ENCODE assay signal across 21 cellular contexts in the genomic region with DNA sequence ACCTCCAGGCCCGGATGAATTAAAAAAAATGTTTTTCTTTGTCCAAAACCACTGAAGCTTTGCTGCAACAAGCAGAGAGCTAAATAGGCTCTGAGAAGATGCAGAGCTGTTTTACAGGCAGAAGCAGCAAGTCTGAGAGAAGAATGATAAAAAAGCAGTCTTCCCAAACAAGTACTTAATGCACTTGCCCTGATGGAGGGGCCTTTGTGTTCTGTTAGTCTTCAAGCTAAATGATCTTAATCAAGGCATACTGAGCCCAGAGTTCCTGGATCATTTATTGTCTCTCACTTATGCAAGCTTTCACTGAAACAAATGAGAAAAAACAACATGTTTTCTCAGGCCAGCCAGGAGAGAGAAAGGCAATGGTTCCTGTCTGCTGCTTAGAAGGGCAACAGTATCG.
DNase-seq lines count a peak whose midpoint lies in the region; ATAC-seq and TF ChIP-seq lines count a peak whose summit lies in the region.
"Had no signal": no experiment of that assay in that cellular context is flagged by ENCODE, and none has a peak within 500 bp of the region (broad histone marks: within the 10 kb centered on the region; RNA-seq: fewer than 3 reads in every experiment).

No MANE protein-coding gene starts in this region.

- H3K4me1 Mint-ChIP-seq in MCF 10A (ENCODE audit: insufficient read depth, unreplicated experiment) = peaks cover 6% of the 10 kb centered on the region
- H3K4me1 Mint-ChIP-seq: CD4-positive, CD25-positive, alpha-beta regulatory T cell had no signal

- dilution Hi-C loops in mammary epithelial cell (cut with HindIII; ENCODE audit: low sequenced_read_pairs) = no loop called here

- H3K27ac Mint-ChIP-seq in MCF 10A (ENCODE audit: low read depth, unreplicated experiment) = peak overlapping the region; percentile 41
- H3K27ac Mint-ChIP-seq: CD4-positive, CD25-positive, alpha-beta regulatory T cell; CD8-positive, alpha-beta T cell; HFFc6 had no signal

- in situ Hi-C loops in mammary epithelial cell (cut with MboI; ENCODE audit: low sequenced_read_pairs in 2 of 2) = no loop called here

- H3K9me3 ChIP-seq in mammary epithelial cell (replicated peaks; ENCODE audit: insufficient read depth, low read length) = no peaks in the 10 kb centered on the region
- H3K9me3 ChIP-seq in SK-N-MC (ENCODE audit: low read depth, low read length) = no peaks in the 10 kb centered on the region
- H3K9me3 ChIP-seq in thyroid gland = no peaks in the 10 kb centered on the region
- no peaks in the 10 kb centered on the region for H3K9me3 ChIP-seq in upper lobe of left lung
- H3K9me3 ChIP-seq: A549, Caco-2, HAP-1 had no signal

- BruUV-seq in MCF 10A (replicated peaks; lab: Mats Ljungman, UMichigan) = no TSS peak
- BruUV-seq in mammary epithelial cell (replicated peaks; lab: Mats Ljungman, UMichigan) = no TSS peak

- no peak overlapping the region for H3K4me3 Mint-ChIP-seq in MCF 10A (ENCODE audit: unreplicated experiment)
- H3K4me3 Mint-ChIP-seq: CD4-positive, CD25-positive, alpha-beta regulatory T cell; CD8-positive, alpha-beta T cell; HFFc6 had no signal

- H3K9ac ChIP-seq in mammary epithelial cell (ENCODE audit: insufficient read depth, low read length) (no peak overlapping the region), SK-N-MC (ENCODE audit: insufficient read length) (no peak overlapping the region)

- intact Hi-C loops in MCF 10A (cut with micrococcal nuclease) (no loop called here), mammary epithelial cell (cut with micrococcal nuclease) (no loop called here), thyroid gland (cut with DNase I) (no loop called here)

- TF ChIP-seq CTCF in MCF 10A (IDR thresholded peaks at IDR 0.05; ENCODE audit: unreplicated experiment) (no peak), mammary epithelial cell (conservative IDR thresholded peaks at IDR 0.05 in 1 of 2, IDR thresholded peaks at IDR 0.05 in 1 of 2; ENCODE audit: extremely low read depth in 1 of 2, insufficient read depth in 1 of 2, low read depth in 1 of 2, low read length in 2 of 2) (no peak), thyroid gland (IDR thresholded peaks at IDR 0.05) (no peak), upper lobe of left lung (IDR thresholded peaks at IDR 0.05) (no peak)

- POLR2A ChIA-PET in MCF 10A (lab: Yijun Ruan, JAX) = no interaction called here

- no peak for TF ChIP-seq EP300 in upper lobe of left lung (IDR thresholded peaks at IDR 0.05)

- no peaks in the 10 kb centered on the region for H4K20me1 ChIP-seq in mammary epithelial cell (ENCODE audit: insufficient read depth, low read length)

- H3K36me3 Mint-ChIP-seq in MCF 10A (ENCODE audit: insufficient read depth, unreplicated experiment) = no peaks in the 10 kb centered on the region
- H3K36me3 Mint-ChIP-seq: CD4-positive, CD25-positive, alpha-beta regulatory T cell; CD8-positive, alpha-beta T cell had no signal

- H3K36me3 ChIP-seq in mammary epithelial cell (ENCODE audit: insufficient read depth, low read length) (no peaks in the 10 kb centered on the region), SK-N-MC (ENCODE audit: insufficient read depth, low read length) (peaks cover 7% of the 10 kb centered on the region; the same call in 1 of the 2 replicates), thyroid gland (no peaks in the 10 kb centered on the region), upper lobe of left lung (no peaks in the 10 kb centered on the region)
- H3K36me3 ChIP-seq: HAP-1 had no signal

- H3K27me3 ChIP-seq in mammary epithelial cell (ENCODE audit: insufficient read depth, low read length) = no peaks in the 10 kb centered on the region
- H3K27me3 ChIP-seq in thyroid gland = no peaks in the 10 kb centered on the region
- H3K27me3 ChIP-seq in upper lobe of left lung = no peaks in the 10 kb centered on the region

- TF ChIP-seq POLR2A in thyroid gland (IDR thresholded peaks at IDR 0.05) (peak in 1 of 2 donors; percentile 5), upper lobe of left lung (IDR thresholded peaks at IDR 0.05) (no peak)

- DNase-seq in MCF 10A (ENCODE audit: unreplicated experiment) (no peak), mammary epithelial cell (no peak), SK-N-MC (ENCODE audit: low read depth, low spot score) (no peak), islet precursor cell (peak; percentile 10), thyroid gland (peak in 1 of 2 donors; percentile 34), NCI-H1092 treated with DMSO at 0.1 percent for 48 hours (lab: John Stamatoyannopoulos, UW) (no peak), NCI-H524 (lab: John Stamatoyannopoulos, UW) (no peak), upper lobe of left lung (no peak)
- DNase-seq: 8988T; ACHN; AML-193; C1 segment of cervical spinal cord; Caco-2; CD4-positive, CD25-positive, alpha-beta regulatory T cell; CD8-positive, alpha-beta T cell; DMS153; DND-41; GOT3; HFFc6 had no signal

- H3K27me3 Mint-ChIP-seq in MCF 10A (ENCODE audit: insufficient read depth, unreplicated experiment) = no peaks in the 10 kb centered on the region

- no peak overlapping the region for H2AFZ ChIP-seq in mammary epithelial cell (ENCODE audit: low read depth, low read length)

- no peak overlapping the region for H3K4me3 ChIP-seq in mammary epithelial cell (replicated peaks in 1 of 3; ENCODE audit: insufficient read depth in 1 of 3, low read depth in 2 of 3, low read length in 3 of 3)
- no peak overlapping the region for H3K4me3 ChIP-seq in SK-N-MC
- H3K4me3 ChIP-seq in thyroid gland (replicated peaks in 1 of 3) = no peak overlapping the region
- no peak overlapping the region for H3K4me3 ChIP-seq in upper lobe of left lung
- H3K4me3 ChIP-seq: A549, HAP-1 had no signal

- H3K9me3 Mint-ChIP-seq in MCF 10A (ENCODE audit: unreplicated experiment) = no peaks in the 10 kb centered on the region
- H3K9me3 Mint-ChIP-seq: CD4-positive, CD25-positive, alpha-beta regulatory T cell had no signal

- peaks cover 6% of the 10 kb centered on the region for H3K4me1 ChIP-seq in mammary epithelial cell (ENCODE audit: insufficient read depth, low read length)
- peaks cover 17 to 45% of the 10 kb centered on the region in 2 donors for H3K4me1 ChIP-seq in thyroid gland
- no peaks in the 10 kb centered on the region for H3K4me1 ChIP-seq in upper lobe of left lung
- H3K4me1 ChIP-seq: A549, Caco-2, HAP-1 had no signal

- H3K79me2 ChIP-seq in mammary epithelial cell (ENCODE audit: insufficient read depth, low read length) = no peaks in the 10 kb centered on the region

- CTCF ChIA-PET in MCF 10A (lab: Yijun Ruan, JAX) = interaction anchor here (0.7 to 0.8 kb wide), 3 partner anchors 16 to 286 kb away, joined by 3 to 5 read pairs (median 3); no protein-coding TSS in a partner anchor
- CTCF ChIA-PET in mammary epithelial cell (lab: Charles Lee; ENCODE audit: low non-redundant PET) = no interaction called here

- 57% methylated on average over 2 of the region's 2 CpGs for WGBS in mammary epithelial cell (ENCODE audit: low coverage, missing lambda C conversion rate)
- 6 to 13% methylated on average over 2 of the region's 2 CpGs for WGBS in thyroid gland, 2 donors
- whole genome bisulfite sequencing in upper lobe of left lung, 2 donors = 31 to 33% methylated on average over 2 of the region's 2 CpGs

- no peak for ATAC-seq in upper lobe of left lung (ENCODE audit: low FRiP score in 2 of 2)
- ATAC-seq: A549; CD8-positive, alpha-beta T cell had no signal

- no peak overlapping the region for H3K4me2 ChIP-seq in mammary epithelial cell (ENCODE audit: insufficient read depth, low read depth, low read length)
- H3K4me2 ChIP-seq: A549 had no signal

- H3K27ac ChIP-seq in mammary epithelial cell (ENCODE audit: insufficient read depth, low read depth, low read length) = no peak overlapping the region
- H3K27ac ChIP-seq in SK-N-MC = peak overlapping the region; percentile 84
- peak overlapping the region; percentile 49 to 74 (median 66) for H3K27ac ChIP-seq in thyroid gland
- no peak overlapping the region for H3K27ac ChIP-seq in upper lobe of left lung
- H3K27ac ChIP-seq: A549 had no signal

Comparison
In these comparisons a context has a peak if more than half of its experiments do, and no peak if none do; other contexts are left out.
1. H3K27ac ChIP-seq: peak in SK-N-MC (single experiment) and thyroid gland (3 of 3); none in mammary epithelial cell (single experiment) and upper lobe of left lung (0 of 4).